ENCODE assay signal across 9 cellular contexts in the genomic region with DNA sequence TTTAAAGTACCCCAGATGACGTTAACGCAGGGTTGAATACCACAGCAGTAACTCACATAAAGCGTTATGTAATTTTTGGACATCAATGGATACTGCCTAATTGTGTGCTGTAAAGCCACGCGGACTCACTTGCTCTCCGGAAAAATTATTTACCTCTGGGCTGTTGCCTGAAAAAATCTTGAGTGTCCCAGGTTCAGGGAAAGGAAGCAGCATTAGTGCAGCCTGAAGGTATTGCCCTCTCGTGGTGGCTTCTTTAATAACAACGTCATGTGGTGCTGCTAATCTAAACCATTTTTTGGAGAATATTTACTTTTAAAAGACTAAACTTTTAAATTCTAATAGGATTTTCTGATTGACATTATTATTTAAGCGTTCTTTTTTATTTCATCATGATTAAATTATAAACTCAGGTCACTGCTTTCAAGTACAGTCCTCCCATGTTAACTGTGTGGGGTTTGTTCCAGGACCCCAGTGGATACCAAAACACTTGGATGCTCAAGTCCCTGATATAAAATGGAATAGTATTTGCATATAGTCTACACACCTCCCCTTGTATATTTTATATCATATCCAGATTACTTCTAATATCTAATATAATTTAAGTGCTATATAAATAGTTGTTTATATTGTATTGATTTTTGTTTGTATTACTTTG.
DNase-seq lines count a peak whose midpoint lies in the region; ATAC-seq and TF ChIP-seq lines count a peak whose summit lies in the region.
"Had no signal": no experiment of that assay in that cellular context is flagged by ENCODE, and none has a peak within 500 bp of the region (broad histone marks: within the 10 kb centered on the region; RNA-seq: fewer than 3 reads in every experiment).

No MANE protein-coding gene starts in this region.

- no peak overlapping the region for H3K27ac Mint-ChIP-seq in neural progenitor cell
- H3K27ac Mint-ChIP-seq: dendritic cell treated with granulocyte-macrophage colony-stimulating factor and Interleukin-4, amounts not matched to agents 40 ng/mL and 50 ng/mL, for 4 days had no signal

- peak; percentile 19 for TF ChIP-seq CTCF in GM13976 (IDR thresholded peaks at IDR 0.05; ENCODE audit: borderline replicate concordance, control extremely low read depth, extremely low read depth, insufficient read depth, missing control alignments)
- TF ChIP-seq CTCF in neural progenitor cell (IDR thresholded peaks at IDR 0.05) = peak; percentile 76

- no peaks in the 10 kb centered on the region for H3F3A ChIP-seq in neural progenitor cell (ENCODE audit: low read depth)

- no peaks in the 10 kb centered on the region for H3K36me3 Mint-ChIP-seq in neural progenitor cell

- H3K9me3 Mint-ChIP-seq in neural progenitor cell = no peaks in the 10 kb centered on the region
- H3K9me3 Mint-ChIP-seq: dendritic cell treated with granulocyte-macrophage colony-stimulating factor and Interleukin-4, amounts not matched to agents 40 ng/mL and 50 ng/mL, for 4 days had no signal

- no peak overlapping the region for H3K4me3 Mint-ChIP-seq in neural progenitor cell
- H3K4me3 Mint-ChIP-seq: dendritic cell treated with granulocyte-macrophage colony-stimulating factor and Interleukin-4, amounts not matched to agents 40 ng/mL and 50 ng/mL, for 4 days had no signal

- no peak overlapping the region for H2AFZ ChIP-seq in neural progenitor cell (replicated peaks)

- peak; percentile 6 for DNase-seq in GM13976 (ENCODE audit: low spot score)
- peak; percentile 29 for DNase-seq in NCI-H1105 treated with DMSO at 0.1 percent for 48 hours (lab: John Stamatoyannopoulos, UW)
- peak; percentile 5 for DNase-seq in cerebellar cortex (ENCODE audit: low spot score)
- DNase-seq in neural progenitor cell (ENCODE audit: low spot score) = peak; percentile 64
- DNase-seq in hippocampal formation (lab: John Stamatoyannopoulos, UW) = no peak
- DNase-seq in activated CD4-positive, alpha-beta T cell treated with anti-CD3 and anti-CD28 coated beads, Interleukin-2, amount 50 U/mL, for 1 hour = no peak

- H3K27me3 Mint-ChIP-seq in neural progenitor cell (ENCODE audit: insufficient read depth, low read depth) = peaks cover 4% of the 10 kb centered on the region
- H3K27me3 Mint-ChIP-seq: dendritic cell treated with granulocyte-macrophage colony-stimulating factor and Interleukin-4, amounts not matched to agents 40 ng/mL and 50 ng/mL, for 4 days had no signal

- H3K9me3 ChIP-seq in neural progenitor cell (ENCODE audit: low read depth) = no peaks in the 10 kb centered on the region

- H3K4me1 ChIP-seq in neural progenitor cell = no peaks in the 10 kb centered on the region

- H3K4me3 ChIP-seq in neural progenitor cell = no peak overlapping the region

- H3K4me2 ChIP-seq in neural progenitor cell = no peak overlapping the region

- no peaks in the 10 kb centered on the region for H3K27me3 ChIP-seq in neural progenitor cell

- no peaks in the 10 kb centered on the region for H3K79me2 ChIP-seq in neural progenitor cell (ENCODE audit: low read depth)

- no peak overlapping the region for H3K27ac ChIP-seq in neural progenitor cell

- no peak overlapping the region for H3K9ac ChIP-seq in neural progenitor cell

- no peaks in the 10 kb centered on the region for H4K20me1 ChIP-seq in neural progenitor cell (ENCODE audit: low read depth)

- ATAC-seq in HG02610 (IDR thresholded peaks at IDR 0.05; ENCODE audit: unreplicated experiment) (no peak), HG03457 (IDR thresholded peaks at IDR 0.05; ENCODE audit: unreplicated experiment) (no peak)

- H3K36me3 ChIP-seq in neural progenitor cell = no peaks in the 10 kb centered on the region

- in situ Hi-C loops in GM13976 (cut with MboI; ENCODE audit: low sequenced_read_pairs, unreplicated experiment) = no loop called here

- H3K4me1 Mint-ChIP-seq in neural progenitor cell = no peaks in the 10 kb centered on the region

Comparison
In these comparisons a context has a peak if more than half of its experiments do, and no peak if none do; other contexts are left out.
1. DNase-seq: peak in GM13976 (single experiment), NCI-H1105 treated with DMSO at 0.1 percent for 48 hours (single experiment), cerebellar cortex (single experiment) and neural progenitor cell (single experiment); none in hippocampal formation (0 of 2) and activated CD4-positive, alpha-beta T cell treated with anti-CD3 and anti-CD28 coated beads, Interleukin-2, amount 50 U/mL, for 1 hour (single experiment).